Comparison of ENCODE assay signal across 8 cellular contexts in the genomic region with DNA sequence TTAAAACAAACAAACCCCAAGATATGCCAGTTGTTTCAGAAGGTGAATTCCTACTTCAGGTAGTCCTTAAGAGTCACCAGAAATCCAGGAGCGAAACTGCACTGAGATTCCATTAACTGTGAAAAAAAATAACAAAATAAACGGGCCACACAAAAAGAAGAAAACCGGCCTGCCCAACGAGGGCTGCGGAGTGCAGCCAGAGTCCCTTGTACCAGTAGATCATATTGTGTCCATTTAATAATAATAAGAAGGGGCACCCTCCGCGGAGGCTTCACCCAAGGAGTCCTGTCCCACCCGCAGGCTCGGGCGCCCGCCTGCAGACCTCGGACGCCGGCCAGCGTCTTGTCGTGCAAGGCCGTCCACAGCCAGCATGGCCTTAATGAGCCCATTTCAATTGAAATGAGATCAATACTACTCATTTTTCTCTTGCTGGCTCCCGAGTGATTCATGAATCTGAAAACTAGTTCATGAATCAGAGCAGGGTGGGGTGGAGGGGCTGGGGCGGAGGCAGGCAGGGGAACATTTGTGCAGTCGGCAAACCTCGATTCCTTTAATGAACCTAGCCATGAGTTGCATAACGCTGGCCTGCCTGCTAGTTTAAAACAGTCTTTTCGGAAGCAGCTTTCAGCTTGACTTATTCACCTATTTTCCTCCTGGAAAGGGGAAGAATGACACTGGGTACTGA.
DNase-seq lines count a peak whose midpoint lies in the region; ATAC-seq, FAIRE-seq and TF ChIP-seq lines count a peak whose summit lies in the region.

No MANE protein-coding gene starts in this region.

- TF ChIP-seq CTCF in BE2C (IDR thresholded peaks at IDR 0.05; ENCODE audit: low read depth, low read length) = no peak
- TF ChIP-seq CTCF in NB4 (IDR thresholded peaks at IDR 0.05; ENCODE audit: low read depth, low read length) = no peak
- no peak for TF ChIP-seq CTCF in coronary artery (IDR thresholded peaks at IDR 0.05)
- TF ChIP-seq CTCF in D721Med (IDR thresholded peaks at IDR 0.05; ENCODE audit: insufficient read depth, missing control alignments) = no peak

- peak overlapping the region; percentile 23 to 96 for H3K18ac ChIP-seq in mesenchymal stem cell (ENCODE audit: low read depth in 1 of 2, low read length in 2 of 2)

- H3K36me3 Mint-ChIP-seq in activated CD4-positive, alpha-beta T cell treated with anti-CD3 and anti-CD28 coated beads, Interleukin-2, amount 10 ng/mL, durations not matched to agents 24 days and 14 days (ENCODE audit: low read depth) = peaks cover 5% of the 10 kb centered on the region

- peak overlapping the region; percentile 94 to 95 for H3K27ac ChIP-seq in coronary artery
- peak overlapping the region; percentile 94 for H3K27ac ChIP-seq in mesenchymal stem cell (ENCODE audit: low read length, poor library complexity, severe bottlenecking)

- peak overlapping the region; percentile 80 for H2BK120ac ChIP-seq in mesenchymal stem cell (ENCODE audit: low read depth, low read length)

- no peak overlapping the region for H3K23ac ChIP-seq in mesenchymal stem cell (ENCODE audit: low read length in 2 of 2)

- FAIRE-seq in D721Med (lab: Jason Lieb, UNC) = no peak

- H2BK5ac ChIP-seq in mesenchymal stem cell (ENCODE audit: low read depth, low read length, poor library complexity, severe bottlenecking) = peak overlapping the region; percentile 75

- 66% methylated on average over 21 of the region's 23 CpGs for WGBS in mesenchymal stem cell

- H3K27me3 Mint-ChIP-seq in activated CD4-positive, alpha-beta T cell treated with anti-CD3 and anti-CD28 coated beads, Interleukin-2, amount 10 ng/mL, durations not matched to agents 24 days and 14 days = peaks cover 2% of the 10 kb centered on the region

- H3K4ac ChIP-seq in mesenchymal stem cell (ENCODE audit: low read depth in 1 of 2, low read length in 2 of 2) = peak overlapping the region; percentile 43 to 90

- peaks cover 60% of the 10 kb centered on the region for H3K4me1 ChIP-seq in BE2C
- H3K4me1 ChIP-seq in mesenchymal stem cell (ENCODE audit: control insufficient read depth, insufficient read depth, low read depth, low read length) = peaks cover 50% of the 10 kb centered on the region

- peak overlapping the region; percentile 49 for H3K4me3 ChIP-seq in BE2C (ENCODE audit: low read depth, low read length)
- H3K4me3 ChIP-seq in NB4 (ENCODE audit: low read depth, low read length) = peak overlapping the region; percentile 22
- peak overlapping the region; percentile 53 for H3K4me3 ChIP-seq in coronary artery
- peak overlapping the region in 1 of 2 experiments; percentile 61 for H3K4me3 ChIP-seq in mesenchymal stem cell (ENCODE audit: insufficient read depth in 1 of 2, low read depth in 1 of 2, low read length in 2 of 2)

- H3K27ac Mint-ChIP-seq in activated CD4-positive, alpha-beta T cell treated with anti-CD3 and anti-CD28 coated beads, Interleukin-2, amount 10 ng/mL, durations not matched to agents 24 days and 14 days = peak overlapping the region; percentile 96

- no peaks in the 10 kb centered on the region for H3K79me1 ChIP-seq in mesenchymal stem cell (replicated peaks; ENCODE audit: low read length, poor library complexity, severe bottlenecking)

- peaks cover 81% of the 10 kb centered on the region for H3K4me1 Mint-ChIP-seq in activated CD4-positive, alpha-beta T cell treated with anti-CD3 and anti-CD28 coated beads, Interleukin-2, amount 10 ng/mL, durations not matched to agents 24 days and 14 days

- no peaks in the 10 kb centered on the region for H3K9me3 Mint-ChIP-seq in activated CD4-positive, alpha-beta T cell treated with anti-CD3 and anti-CD28 coated beads, Interleukin-2, amount 10 ng/mL, durations not matched to agents 24 days and 14 days

- H2AFZ ChIP-seq in mesenchymal stem cell (ENCODE audit: low read depth, low read length) = no peak overlapping the region

- H3K27me3 ChIP-seq in BE2C (no peaks in the 10 kb centered on the region), mesenchymal stem cell (ENCODE audit: control insufficient read depth in 1 of 2, insufficient read depth in 1 of 2, low read length in 2 of 2) (no peaks in the 10 kb centered on the region)

- peak overlapping the region; percentile 76 for H3K4me3 Mint-ChIP-seq in activated CD4-positive, alpha-beta T cell treated with anti-CD3 and anti-CD28 coated beads, Interleukin-2, amount 10 ng/mL, durations not matched to agents 24 days and 14 days

- no peak for TF ChIP-seq POLR2A in NB4 (IDR thresholded peaks at IDR 0.05; ENCODE audit: extremely low read depth, insufficient read length)

- peak overlapping the region; percentile 90 for H2AK5ac ChIP-seq in mesenchymal stem cell (ENCODE audit: low read length, severe bottlenecking)

- no peak for ATAC-seq in GM21367 (IDR thresholded peaks at IDR 0.05; ENCODE audit: unreplicated experiment)

- H4K91ac ChIP-seq in mesenchymal stem cell (ENCODE audit: low read length) = peak overlapping the region; percentile 85

- no peaks in the 10 kb centered on the region for H3K9me3 ChIP-seq in BE2C
- no peaks in the 10 kb centered on the region for H3K9me3 ChIP-seq in mesenchymal stem cell (ENCODE audit: control insufficient read depth, low read length)

- intact Hi-C loops in activated CD4-positive, alpha-beta T cell treated with anti-CD3 and anti-CD28 coated beads, Interleukin-2, amount 10 ng/mL, durations not matched to agents 24 days and 14 days (cut with micrococcal nuclease) = loop anchor here (1.0 kb wide), 2 partner anchors 8 to 222 kb away; no protein-coding TSS in a partner anchor

- H3K9ac ChIP-seq in mesenchymal stem cell (ENCODE audit: low read length) = peak overlapping the region; percentile 93

- peak; percentile 58 for DNase-seq in BE2C
- DNase-seq in NB4 (ENCODE audit: low read depth) = peak; percentile 92
- DNase-seq in activated CD4-positive, alpha-beta T cell treated with anti-CD3 and anti-CD28 coated beads, Interleukin-2, amount 10 ng/mL, durations not matched to agents 24 days and 14 days = peak; percentile 66
- DNase-seq in coronary artery (ENCODE audit: low spot score) = peak; percentile 91
- peak; percentile 90 for DNase-seq in mesenchymal stem cell
- peak; percentile 46 to 59 (median 57) for DNase-seq in stimulated activated CD4-positive, alpha-beta T cell treated with anti-CD3 and anti-CD28 coated beads, TNF-alpha, amount 100 ng/mL, for 4 hours (ENCODE audit: low read depth in 3 of 3)
- DNase-seq in D721Med (ENCODE audit: insufficient read length, low spot score) = no peak

- H3K4me2 ChIP-seq in mesenchymal stem cell (ENCODE audit: low read length, poor library complexity, severe bottlenecking) = no peak overlapping the region

- H2BK12ac ChIP-seq in mesenchymal stem cell (ENCODE audit: low read length in 2 of 2) = peak overlapping the region; percentile 87 to 99

- peak overlapping the region; percentile 69 for H4K8ac ChIP-seq in mesenchymal stem cell (ENCODE audit: low read length)

- no peak overlapping the region for H2BK15ac ChIP-seq in mesenchymal stem cell (ENCODE audit: low read depth, poor library complexity, severe bottlenecking)

- no peaks in the 10 kb centered on the region for H3K36me3 ChIP-seq in BE2C
- no peaks in the 10 kb centered on the region for H3K36me3 ChIP-seq in mesenchymal stem cell (ENCODE audit: control insufficient read depth in 1 of 2, insufficient read depth in 2 of 2, low read depth in 1 of 2, low read length in 2 of 2)

- no peak overlapping the region for H3K14ac ChIP-seq in mesenchymal stem cell (ENCODE audit: low read length in 2 of 2)
